1 cellular context compared by ENCODE assay signal in genomic region chr1:167644551-167644950, GRCh38.
TF ChIP-seq lines count a peak whose summit lies in the region.

No MANE protein-coding gene starts in this region.

TF ChIP-seq in GM12878, 131 proteins besides CTCF, POLR2A, EP300 and RAD21:
- TF ChIP-seq, protein P1, sequence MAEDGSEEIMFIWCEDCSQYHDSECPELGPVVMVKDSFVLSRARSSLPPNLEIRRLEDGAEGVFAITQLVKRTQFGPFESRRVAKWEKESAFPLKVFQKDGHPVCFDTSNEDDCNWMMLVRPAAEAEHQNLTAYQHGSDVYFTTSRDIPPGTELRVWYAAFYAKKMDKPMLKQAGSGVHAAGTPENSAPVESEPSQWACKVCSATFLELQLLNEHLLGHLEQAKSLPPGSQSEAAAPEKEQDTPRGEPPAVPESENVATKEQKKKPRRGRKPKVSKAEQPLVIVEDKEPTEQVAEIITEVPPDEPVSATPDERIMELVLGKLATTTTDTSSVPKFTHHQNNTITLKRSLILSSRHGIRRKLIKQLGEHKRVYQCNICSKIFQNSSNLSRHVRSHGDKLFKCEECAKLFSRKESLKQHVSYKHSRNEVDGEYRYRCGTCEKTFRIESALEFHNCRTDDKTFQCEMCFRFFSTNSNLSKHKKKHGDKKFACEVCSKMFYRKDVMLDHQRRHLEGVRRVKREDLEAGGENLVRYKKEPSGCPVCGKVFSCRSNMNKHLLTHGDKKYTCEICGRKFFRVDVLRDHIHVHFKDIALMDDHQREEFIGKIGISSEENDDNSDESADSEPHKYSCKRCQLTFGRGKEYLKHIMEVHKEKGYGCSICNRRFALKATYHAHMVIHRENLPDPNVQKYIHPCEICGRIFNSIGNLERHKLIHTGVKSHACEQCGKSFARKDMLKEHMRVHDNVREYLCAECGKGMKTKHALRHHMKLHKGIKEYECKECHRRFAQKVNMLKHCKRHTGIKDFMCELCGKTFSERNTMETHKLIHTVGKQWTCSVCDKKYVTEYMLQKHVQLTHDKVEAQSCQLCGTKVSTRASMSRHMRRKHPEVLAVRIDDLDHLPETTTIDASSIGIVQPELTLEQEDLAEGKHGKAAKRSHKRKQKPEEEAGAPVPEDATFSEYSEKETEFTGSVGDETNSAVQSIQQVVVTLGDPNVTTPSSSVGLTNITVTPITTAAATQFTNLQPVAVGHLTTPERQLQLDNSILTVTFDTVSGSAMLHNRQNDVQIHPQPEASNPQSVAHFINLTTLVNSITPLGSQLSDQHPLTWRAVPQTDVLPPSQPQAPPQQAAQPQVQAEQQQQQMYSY (CRISPR knock-in tag; IDR thresholded peaks at IDR 0.05): no peak
- TF ChIP-seq NR2F1 (conservative IDR thresholded peaks at IDR 0.05) (no peak), NFYA (IDR thresholded peaks at IDR 0.05; ENCODE audit: borderline replicate concordance, low read depth, low read length) (no peak), YBX1 (IDR thresholded peaks at IDR 0.05) (no peak), MYC (IDR thresholded peaks at IDR 0.05; ENCODE audit: insufficient read depth, insufficient read length, insufficient replicate concordance, low read length, severe bottlenecking) (no peak), LARP7 (IDR thresholded peaks at IDR 0.05) (no peak), FOS (IDR thresholded peaks at IDR 0.05; ENCODE audit: borderline replicate concordance, extremely low read depth, insufficient read length) (no peak), SMAD5 (IDR thresholded peaks at IDR 0.05; ENCODE audit: low read depth) (no peak), MAX (IDR thresholded peaks at IDR 0.05; ENCODE audit: low read depth, low read length) (no peak), BMI1 (IDR thresholded peaks at IDR 0.05; ENCODE audit: borderline replicate concordance) (no peak), NRF1 (conservative IDR thresholded peaks at IDR 0.05; ENCODE audit: low read depth, low read length) (no peak), SKIL (IDR thresholded peaks at IDR 0.05; ENCODE audit: low read depth, poor library complexity, severe bottlenecking) (no peak), SMARCA5 (IDR thresholded peaks at IDR 0.05) (no peak), PAX8 (IDR thresholded peaks at IDR 0.05) (no peak), ASH2L (IDR thresholded peaks at IDR 0.05; ENCODE audit: borderline replicate concordance, low read depth) (no peak), EGR1 (IDR thresholded peaks at IDR 0.05; ENCODE audit: borderline replicate concordance in 1 of 2, low read depth in 2 of 2, low read length in 2 of 2) (no peak)
- TF ChIP-seq, protein P2, sequence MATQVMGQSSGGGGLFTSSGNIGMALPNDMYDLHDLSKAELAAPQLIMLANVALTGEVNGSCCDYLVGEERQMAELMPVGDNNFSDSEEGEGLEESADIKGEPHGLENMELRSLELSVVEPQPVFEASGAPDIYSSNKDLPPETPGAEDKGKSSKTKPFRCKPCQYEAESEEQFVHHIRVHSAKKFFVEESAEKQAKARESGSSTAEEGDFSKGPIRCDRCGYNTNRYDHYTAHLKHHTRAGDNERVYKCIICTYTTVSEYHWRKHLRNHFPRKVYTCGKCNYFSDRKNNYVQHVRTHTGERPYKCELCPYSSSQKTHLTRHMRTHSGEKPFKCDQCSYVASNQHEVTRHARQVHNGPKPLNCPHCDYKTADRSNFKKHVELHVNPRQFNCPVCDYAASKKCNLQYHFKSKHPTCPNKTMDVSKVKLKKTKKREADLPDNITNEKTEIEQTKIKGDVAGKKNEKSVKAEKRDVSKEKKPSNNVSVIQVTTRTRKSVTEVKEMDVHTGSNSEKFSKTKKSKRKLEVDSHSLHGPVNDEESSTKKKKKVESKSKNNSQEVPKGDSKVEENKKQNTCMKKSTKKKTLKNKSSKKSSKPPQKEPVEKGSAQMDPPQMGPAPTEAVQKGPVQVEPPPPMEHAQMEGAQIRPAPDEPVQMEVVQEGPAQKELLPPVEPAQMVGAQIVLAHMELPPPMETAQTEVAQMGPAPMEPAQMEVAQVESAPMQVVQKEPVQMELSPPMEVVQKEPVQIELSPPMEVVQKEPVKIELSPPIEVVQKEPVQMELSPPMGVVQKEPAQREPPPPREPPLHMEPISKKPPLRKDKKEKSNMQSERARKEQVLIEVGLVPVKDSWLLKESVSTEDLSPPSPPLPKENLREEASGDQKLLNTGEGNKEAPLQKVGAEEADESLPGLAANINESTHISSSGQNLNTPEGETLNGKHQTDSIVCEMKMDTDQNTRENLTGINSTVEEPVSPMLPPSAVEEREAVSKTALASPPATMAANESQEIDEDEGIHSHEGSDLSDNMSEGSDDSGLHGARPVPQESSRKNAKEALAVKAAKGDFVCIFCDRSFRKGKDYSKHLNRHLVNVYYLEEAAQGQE (IDR thresholded peaks at IDR 0.05; ENCODE audit: low read depth, low read length): no peak
- TF ChIP-seq, protein P3, sequence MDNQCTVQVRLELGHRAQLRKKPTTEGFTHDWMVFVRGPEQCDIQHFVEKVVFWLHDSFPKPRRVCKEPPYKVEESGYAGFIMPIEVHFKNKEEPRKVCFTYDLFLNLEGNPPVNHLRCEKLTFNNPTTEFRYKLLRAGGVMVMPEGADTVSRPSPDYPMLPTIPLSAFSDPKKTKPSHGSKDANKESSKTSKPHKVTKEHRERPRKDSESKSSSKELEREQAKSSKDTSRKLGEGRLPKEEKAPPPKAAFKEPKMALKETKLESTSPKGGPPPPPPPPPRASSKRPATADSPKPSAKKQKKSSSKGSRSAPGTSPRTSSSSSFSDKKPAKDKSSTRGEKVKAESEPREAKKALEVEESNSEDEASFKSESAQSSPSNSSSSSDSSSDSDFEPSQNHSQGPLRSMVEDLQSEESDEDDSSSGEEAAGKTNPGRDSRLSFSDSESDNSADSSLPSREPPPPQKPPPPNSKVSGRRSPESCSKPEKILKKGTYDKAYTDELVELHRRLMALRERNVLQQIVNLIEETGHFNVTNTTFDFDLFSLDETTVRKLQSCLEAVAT (IDR thresholded peaks at IDR 0.05): no peak
- TF ChIP-seq, protein P4, sequence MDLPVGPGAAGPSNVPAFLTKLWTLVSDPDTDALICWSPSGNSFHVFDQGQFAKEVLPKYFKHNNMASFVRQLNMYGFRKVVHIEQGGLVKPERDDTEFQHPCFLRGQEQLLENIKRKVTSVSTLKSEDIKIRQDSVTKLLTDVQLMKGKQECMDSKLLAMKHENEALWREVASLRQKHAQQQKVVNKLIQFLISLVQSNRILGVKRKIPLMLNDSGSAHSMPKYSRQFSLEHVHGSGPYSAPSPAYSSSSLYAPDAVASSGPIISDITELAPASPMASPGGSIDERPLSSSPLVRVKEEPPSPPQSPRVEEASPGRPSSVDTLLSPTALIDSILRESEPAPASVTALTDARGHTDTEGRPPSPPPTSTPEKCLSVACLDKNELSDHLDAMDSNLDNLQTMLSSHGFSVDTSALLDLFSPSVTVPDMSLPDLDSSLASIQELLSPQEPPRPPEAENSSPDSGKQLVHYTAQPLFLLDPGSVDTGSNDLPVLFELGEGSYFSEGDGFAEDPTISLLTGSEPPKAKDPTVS (IDR thresholded peaks at IDR 0.05; ENCODE audit: low read depth, low read length): no peak
